In genomic region chr1:201904579-201904978, GRCh38 we compare ENCODE assay signal across 9 cellular contexts. TPM values are rescaled to one million over a fixed set of nuclear protein-coding genes. Genes with fewer than 3 reads are reported as not detected.
DNase-seq lines count a peak whose midpoint lies in the region; ATAC-seq and TF ChIP-seq lines count a peak whose summit lies in the region.
"Had no signal": no experiment of that assay in that cellular context is flagged by ENCODE, and none has a peak within 500 bp of the region (broad histone marks: within the 10 kb centered on the region; RNA-seq: fewer than 3 reads in every experiment).

No MANE protein-coding gene starts in this region.

- no peak overlapping the region for H3K4me3 ChIP-seq in duodenal mucosa (ENCODE audit: low read depth in 1 of 2, low read length in 2 of 2)
- H3K4me3 ChIP-seq in stomach = no peak overlapping the region

- DNase-seq in HT1080 (ENCODE audit: low read depth) = peak; percentile 21
- peak; percentile 76 for DNase-seq in kidney glomerular epithelial cell (lab: John Stamatoyannopoulos, UW)
- no peak for DNase-seq in stomach
- DNase-seq in cerebellum (ENCODE audit: low spot score) = no peak
- DNase-seq in RKO (ENCODE audit: low spot score) = no peak

- TF ChIP-seq EP300 in stomach (IDR thresholded peaks at IDR 0.05) = no peak

- 37 to 57% (median 49%) methylated on average over 6 of the region's 6 CpGs for WGBS in stomach, 5 donors

- intact Hi-C loops in stomach (cut with DNase I; ENCODE audit: low total_unique reads) = loop anchor here (10.0 kb wide), 1 partner anchor 220 kb away; the partner anchor contains the start of gene GPR37L1

- peak overlapping the region; percentile 80 for H3K27ac ChIP-seq in duodenal mucosa (ENCODE audit: low read depth, low read length)
- H3K27ac ChIP-seq in stomach = peak overlapping the region; percentile 1 to 90 (median 74)

- no peak for TF ChIP-seq POLR2A in stomach (IDR thresholded peaks at IDR 0.05)

- no peak overlapping the region for H3K9ac ChIP-seq in duodenal mucosa (ENCODE audit: low read depth in 1 of 2, low read length in 2 of 2)

- H3K4me1 ChIP-seq in duodenal mucosa (ENCODE audit: control insufficient read depth in 1 of 2, insufficient read depth in 2 of 2, low read length in 2 of 2) (no peaks in the 10 kb centered on the region), stomach (peaks cover 0 to 87% (median 49%) of the 10 kb centered on the region in 4 donors)

- TF ChIP-seq CTCF in stomach (IDR thresholded peaks at IDR 0.05) = no peak

- H3K27me3 ChIP-seq in duodenal mucosa (ENCODE audit: control insufficient read depth in 1 of 2, insufficient read depth in 2 of 2, low read length in 2 of 2) (no peaks in the 10 kb centered on the region), stomach (no peaks in the 10 kb centered on the region)

- H3K36me3 ChIP-seq in duodenal mucosa (ENCODE audit: control insufficient read depth in 1 of 2, insufficient read depth in 2 of 2, low read length in 2 of 2) = no peaks in the 10 kb centered on the region
- H3K36me3 ChIP-seq in stomach = peaks cover 0 to 8% (median 3%) of the 10 kb centered on the region in 4 donors

- ATAC-seq in HG02973 (IDR thresholded peaks at IDR 0.05; ENCODE audit: unreplicated experiment) = no peak
- no peak for ATAC-seq in HG03565 (IDR thresholded peaks at IDR 0.05; ENCODE audit: unreplicated experiment)

- H3K9me3 ChIP-seq in duodenal mucosa (ENCODE audit: control insufficient read depth in 1 of 2, low read length in 2 of 2) (no peaks in the 10 kb centered on the region), stomach (no peaks in the 10 kb centered on the region)

RNA-seq across cellular contexts. Expression of gene SHISA4, which starts 15.9 kb away (rescaled TPM):
- 7.0 and 10.9 TPM in 2 replicates for total RNA-seq in HT1080 (2014; rRNA removed; shearing (Covaris generic))
- polyA plus RNA-seq in HT1080 (2015; cell fraction: cytosol; rRNA removed) = 11.8 and 15.2 TPM in 2 replicates
- 7.6 and 9.6 TPM in 2 replicates for polyA plus RNA-seq in HT1080 (2015; cell fraction: nucleus; rRNA removed)
- 10 to 100 TPM in 3 of 5 donors, 1 to 10 TPM in 1, under 1 TPM in 1; 0.87 to 33.3 (median 10.3) TPM for total RNA-seq in stomach
- 10 to 100 TPM; 14.1 to 18.3 (median 14.6) TPM for polyA plus RNA-seq in stomach
- total RNA-seq in cerebellum = 22.0 TPM

RNA-seq across cellular contexts. Expression of gene LMOD1, which starts 41.8 kb away (rescaled TPM):
- total RNA-seq in HT1080 (2014; rRNA removed; shearing (Covaris generic)) = not detected in 2 replicates
- 0.03 TPM in 1 of 2 replicates, not detected in the other for polyA plus RNA-seq in HT1080 (2015; cell fraction: cytosol; rRNA removed)
- not detected in 2 replicates for polyA plus RNA-seq in HT1080 (2015; cell fraction: nucleus; rRNA removed)
- total RNA-seq in stomach (100 to 1,000 TPM in 3 of 5 donors, 10 to 100 TPM in 2; 27.5 to 420 (median 102) TPM), cerebellum (0.64 TPM)
- 100 to 1,000 TPM in 1 of 3 donors, 10 to 100 TPM in 2; 19.6 to 117 (median 22.9) TPM for polyA plus RNA-seq in stomach
- total RNA-seq: activated naive CD4-positive, alpha-beta T cell treated with anti-CD3 and anti-CD28 coated beads, Interleukin-2, amount 50 U/mL, for 72 hours had no signal

RNA-seq across cellular contexts. Expression of gene TIMM17A, which starts 50.7 kb away (rescaled TPM):
- 99.3 and 101 TPM in 2 replicates for total RNA-seq in HT1080 (2014; rRNA removed; shearing (Covaris generic))
- polyA plus RNA-seq in HT1080 (2015; cell fraction: cytosol; rRNA removed) = 72.9 and 77.2 TPM in 2 replicates
- polyA plus RNA-seq in HT1080 (2015; cell fraction: nucleus; rRNA removed) = 58.3 and 66.5 TPM in 2 replicates
- total RNA-seq in stomach (10 to 100 TPM in 2 of 5 donors, 1 to 10 TPM in 3; 3.2 to 47.0 (median 7.1) TPM), cerebellum (31.8 TPM)
- 10 to 100 TPM; 26.1 to 48.8 (median 37.4) TPM for polyA plus RNA-seq in stomach

Comparison
In these comparisons a context has a peak if more than half of its experiments do, and no peak if none do; other contexts are left out.
1. DNase-seq: peak in HT1080 (single experiment) and kidney glomerular epithelial cell (single experiment); none in stomach (single experiment), cerebellum (single experiment) and RKO (single experiment).
2. RNA of gene LMOD1, which starts 41.8 kb away (total RNA-seq): 27.5 to 420 TPM in stomach; 0.64 TPM in cerebellum (single experiment) and not detected in HT1080; every median in the first group is over 10 times any median in the second.